8 cellular contexts compared by ENCODE assay signal in the genomic region with DNA sequence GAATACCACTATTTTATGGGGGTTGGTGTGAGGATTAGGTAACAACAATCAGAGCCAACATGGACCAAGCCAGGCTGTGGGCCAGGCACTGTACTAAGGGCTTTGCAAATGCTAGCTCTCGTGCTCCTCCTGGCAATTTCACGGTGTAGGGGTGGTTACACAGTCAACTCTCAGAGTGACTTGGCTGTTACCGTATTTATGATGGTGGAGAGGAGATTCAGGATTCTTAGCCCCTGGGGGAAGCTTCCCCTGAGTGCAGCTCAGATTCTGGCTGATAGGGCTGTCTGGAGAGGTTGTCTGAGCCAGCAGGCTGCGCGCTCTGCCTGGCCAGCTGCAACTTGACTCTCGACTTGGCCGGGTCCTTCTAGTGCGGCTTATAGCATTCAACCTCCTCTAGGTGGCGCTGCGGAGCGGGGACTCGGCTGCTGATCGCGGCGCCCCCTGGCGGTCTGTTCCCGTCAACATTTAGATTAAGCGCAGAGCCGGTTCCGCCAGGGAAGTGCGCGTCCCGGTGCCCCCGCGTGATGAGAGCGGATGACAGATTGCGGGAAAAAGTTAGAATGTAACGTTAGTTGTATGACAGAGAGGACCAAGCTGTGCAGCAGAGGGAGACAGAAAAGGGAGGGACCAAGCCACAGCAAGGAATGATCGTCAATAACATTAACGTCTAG. TPM values are rescaled to one million over a fixed set of nuclear protein-coding genes. Genes with fewer than 3 reads are reported as not detected.
A peak's percentile ranks its signal among the peaks of the same experiment; 100 is the strongest.
DNase-seq lines count a peak whose midpoint lies in the region; ATAC-seq, FAIRE-seq and TF ChIP-seq lines count a peak whose summit lies in the region.

No MANE protein-coding gene starts in this region.

- peaks cover 23% of the 10 kb centered on the region for H3F3A ChIP-seq in SU-DHL-6 (ENCODE audit: insufficient read depth)

- H3K27ac Mint-ChIP-seq in activated naive CD4-positive, alpha-beta T cell treated with anti-CD3 and anti-CD28 coated beads, Interleukin-2, amount 50 U/mL, for 24 hours, result peak overlapping the region; percentile 66
- peak overlapping the region; percentile 78 for H3K27ac Mint-ChIP-seq in progenitor cell of endocrine pancreas

- TF ChIP-seq CTCF in A549 (IDR thresholded peaks at IDR 0.05) (peak; percentile 99), SU-DHL-6 (IDR thresholded peaks at IDR 0.05; ENCODE audit: insufficient read depth, low read length, poor library complexity, severe bottlenecking) (peak; percentile 99), progenitor cell of endocrine pancreas (IDR thresholded peaks at IDR 0.05; ENCODE audit: unreplicated experiment) (peak; percentile 100)

- DNase-seq in A549 (ENCODE audit: low read depth in 1 of 2, low spot score in 1 of 2), result peak; percentile 57 to 79
- peak; percentile 69 for DNase-seq in NCI-H128 (lab: John Stamatoyannopoulos, UW; ENCODE audit: unreplicated experiment)
- DNase-seq in Right ventricle myocardium inferior (ENCODE audit: missing footprints), result peak; percentile 97
- DNase-seq in progenitor cell of endocrine pancreas (ENCODE audit: low spot score, unreplicated experiment), result peak; percentile 96
- peak; percentile 91 for DNase-seq in urothelium cell line (ENCODE audit: low spot score)

- H3K9me2 ChIP-seq in SU-DHL-6 (replicated peaks; ENCODE audit: insufficient read depth, low read length), result no peaks in the 10 kb centered on the region

- H3K4me3 Mint-ChIP-seq in activated naive CD4-positive, alpha-beta T cell treated with anti-CD3 and anti-CD28 coated beads, Interleukin-2, amount 50 U/mL, for 24 hours, result peak overlapping the region; percentile 34
- H3K4me3 Mint-ChIP-seq in progenitor cell of endocrine pancreas (ENCODE audit: low read depth), result no peak overlapping the region

- H3K4me2 ChIP-seq in A549, result peak overlapping the region; percentile 71
- peak overlapping the region; percentile 43 for H3K4me2 ChIP-seq in SU-DHL-6 (ENCODE audit: low read depth, low read length, poor library complexity, severe bottlenecking)

- intact Hi-C loops in Right ventricle myocardium inferior (cut with DNase I), result loop anchor here (1.0 to 10.0 kb wide), 4 partner anchors 74 to 310 kb away; no protein-coding TSS in a partner anchor

- H3K4me3 ChIP-seq in A549 (peak overlapping the region; percentile 8; the same call in 1 of the 3 replicates), SU-DHL-6 (ENCODE audit: insufficient read depth, low read length, poor library complexity, severe bottlenecking) (no peak overlapping the region)

- CTCF ChIA-PET in A549 (lab: Yijun Ruan, JAX), result interaction anchor here (0.5 to 3.7 kb wide), 76 partner anchors 10 to 351 kb away, joined by 3 to 35 read pairs (median 5); a partner anchor contains a TSS

- H4K20me1 ChIP-seq in SU-DHL-6 (ENCODE audit: low read depth, low read length), result no peaks in the 10 kb centered on the region

- peak; percentile 91 to 96 for ATAC-seq in A549
- peak; percentile 45 for ATAC-seq in GM18867 (IDR thresholded peaks at IDR 0.05; ENCODE audit: unreplicated experiment)
- peak; percentile 89 for ATAC-seq in Right ventricle myocardium inferior

- no peak for FAIRE-seq in A549 (lab: Jason Lieb, UNC)
- peak; percentile 94 for FAIRE-seq in urothelium cell line (lab: Jason Lieb, UNC)

- H3K27me3 ChIP-seq in SU-DHL-6 (ENCODE audit: low read length), result no peaks in the 10 kb centered on the region

- WGBS in A549 (ENCODE audit: missing lambda C conversion rate), result 17% methylated on average over 12 of the region's 30 CpGs

- POLR2A ChIA-PET in A549 (lab: Yijun Ruan, JAX), result no interaction called here

- H3K36me3 Mint-ChIP-seq in activated naive CD4-positive, alpha-beta T cell treated with anti-CD3 and anti-CD28 coated beads, Interleukin-2, amount 50 U/mL, for 24 hours, result peaks cover 2% of the 10 kb centered on the region
- H3K36me3 Mint-ChIP-seq in progenitor cell of endocrine pancreas (ENCODE audit: insufficient read depth), result peaks cover 2% of the 10 kb centered on the region

- H3K79me2 ChIP-seq in SU-DHL-6 (ENCODE audit: insufficient read depth, low read length), result no peaks in the 10 kb centered on the region

- peak; percentile 68 to 80 for TF ChIP-seq RAD21 in A549 (conservative IDR thresholded peaks at IDR 0.05 in 1 of 2, IDR thresholded peaks at IDR 0.05 in 1 of 2)

- no peak for TF ChIP-seq POLR2A in A549 (IDR thresholded peaks at IDR 0.05; ENCODE audit: low read length)

- peaks cover 14% of the 10 kb centered on the region for H3K4me1 Mint-ChIP-seq in activated naive CD4-positive, alpha-beta T cell treated with anti-CD3 and anti-CD28 coated beads, Interleukin-2, amount 50 U/mL, for 24 hours
- H3K4me1 Mint-ChIP-seq in progenitor cell of endocrine pancreas (ENCODE audit: low read depth), result no peaks in the 10 kb centered on the region

- no peaks in the 10 kb centered on the region for H3K36me3 ChIP-seq in SU-DHL-6 (ENCODE audit: low read length)

- H3K27ac ChIP-seq in A549 (no peak overlapping the region), SU-DHL-6 (ENCODE audit: low read depth, low read length) (no peak overlapping the region)

- no peaks in the 10 kb centered on the region for H3K9me3 Mint-ChIP-seq in activated naive CD4-positive, alpha-beta T cell treated with anti-CD3 and anti-CD28 coated beads, Interleukin-2, amount 50 U/mL, for 24 hours
- no peaks in the 10 kb centered on the region for H3K9me3 Mint-ChIP-seq in progenitor cell of endocrine pancreas (ENCODE audit: low read depth)

- no peaks in the 10 kb centered on the region for H3K9me3 ChIP-seq in A549
- no peaks in the 10 kb centered on the region for H3K9me3 ChIP-seq in SU-DHL-6 (ENCODE audit: insufficient read depth, low read length)

- no peak for TF ChIP-seq EP300 in A549 (IDR thresholded peaks at IDR 0.05)

- no peak overlapping the region for H2AFZ ChIP-seq in SU-DHL-6 (ENCODE audit: low read depth, low read length, severe bottlenecking)

- H3K4me1 ChIP-seq in A549, result no peaks in the 10 kb centered on the region

- no peak overlapping the region for H3K9ac ChIP-seq in SU-DHL-6 (ENCODE audit: low read length)

- peaks cover 2% of the 10 kb centered on the region for H3K27me3 Mint-ChIP-seq in activated naive CD4-positive, alpha-beta T cell treated with anti-CD3 and anti-CD28 coated beads, Interleukin-2, amount 50 U/mL, for 24 hours
- H3K27me3 Mint-ChIP-seq in progenitor cell of endocrine pancreas, result peaks cover 56% of the 10 kb centered on the region

TF ChIP-seq in A549, 52 proteins besides CTCF, POLR2A, EP300 and RAD21:
- TF ChIP-seq SMC3 (IDR thresholded peaks at IDR 0.05), result peak; percentile 93
- no peak for TF ChIP-seq ZFP36 (IDR thresholded peaks at IDR 0.05; ENCODE audit: borderline replicate concordance, partially characterized antibody)

RNA-seq across cellular contexts. Expression of a gene that starts 4.5 kb away (rescaled TPM):
- polyA plus RNA-seq in A549 (2011; rRNA removed) (not detected in 2 replicates), A549 (2017; fragmentation: RNase III; extraction: RNeasy Plus Mini Kit Qiagen cat#74134 plus additional on column Dnase treatment) (not detected in 3 replicates)
- polyA plus RNA-seq in A549 (2012; cell fraction: cytosol; rRNA removed), result 0.03 TPM in 1 of 2 replicates, not detected in the other
- polyA plus RNA-seq in A549 (2012; cell fraction: nucleus; rRNA removed), result not detected in 2 replicates
- not detected in 2 replicates for polyA minus RNA-seq in A549 (2011; rRNA and poly(A)+ RNA removed)
- total RNA-seq in Right ventricle myocardium inferior (9.4 TPM), progenitor cell of endocrine pancreas (not detected in 2 replicates)

RNA-seq across cellular contexts. Expression of a gene that starts 39.4 kb away (rescaled TPM):
- polyA plus RNA-seq in A549 (2011; rRNA removed) (not detected in 2 replicates), A549 (2017; fragmentation: RNase III; extraction: RNeasy Plus Mini Kit Qiagen cat#74134 plus additional on column Dnase treatment) (not detected in 3 replicates)
- polyA plus RNA-seq in A549 (2012; cell fraction: cytosol; rRNA removed), result not detected in 2 replicates
- not detected in 2 replicates for polyA plus RNA-seq in A549 (2012; cell fraction: nucleus; rRNA removed)
- polyA minus RNA-seq in A549 (2011; rRNA and poly(A)+ RNA removed), result not detected in 2 replicates
- total RNA-seq in Right ventricle myocardium inferior (not detected), progenitor cell of endocrine pancreas (not detected in 2 replicates)

RNA-seq across cellular contexts. Expression of a gene that starts 57.2 kb away (rescaled TPM):
- not detected in 2 replicates for polyA plus RNA-seq in A549 (2011; rRNA removed)
- polyA plus RNA-seq in A549 (2012; cell fraction: cytosol; rRNA removed), result not detected in 2 replicates
- polyA plus RNA-seq in A549 (2012; cell fraction: nucleus; rRNA removed), result not detected in 2 replicates
- polyA plus RNA-seq in A549 (2017; fragmentation: RNase III; extraction: RNeasy Plus Mini Kit Qiagen cat#74134 plus additional on column Dnase treatment), result not detected in 3 replicates
- polyA minus RNA-seq in A549 (2011; rRNA and poly(A)+ RNA removed), result not detected in 2 replicates
- total RNA-seq in Right ventricle myocardium inferior, result 3.1 TPM
- not detected in 2 replicates for total RNA-seq in progenitor cell of endocrine pancreas

Comparison
In these comparisons a context has a peak if more than half of its experiments do, and no peak if none do; other contexts are left out.
1. RNA of a gene that starts 4.5 kb away (total RNA-seq): 9.4 TPM in Right ventricle myocardium inferior (single experiment); not detected in progenitor cell of endocrine pancreas; every median in the first group is over 10 times any median in the second.
2. Peak in every context shown above with its lines, with median percentiles within 50 percentile points of each other: ATAC-seq, DNase-seq and CTCF ChIP-seq.